Comparison of ENCODE assay signal across 13 cellular contexts in genomic region chr11:84019576-84020194, GRCh38.
A peak's percentile ranks its signal among the peaks of the same experiment; 100 is the strongest.
DNase-seq lines count a peak whose midpoint lies in the region; ATAC-seq and TF ChIP-seq lines count a peak whose summit lies in the region.
"Had no signal": no experiment of that assay in that cellular context is flagged by ENCODE, and none has a peak within 500 bp of the region (broad histone marks: within the 10 kb centered on the region; RNA-seq: fewer than 3 reads in every experiment).

No MANE protein-coding gene starts in this region.

- H3K4me1 Mint-ChIP-seq in effector memory CD8-positive, alpha-beta T cell (ENCODE audit: low read depth in 2 of 2) = no peaks in the 10 kb centered on the region

- intact Hi-C loops in testis (cut with DNase I; ENCODE audit: low total_unique reads) = no loop called here

- no peak for TF ChIP-seq CTCF in astrocyte of the cerebellum (IDR thresholded peaks at IDR 0.05; ENCODE audit: low read depth, low read length, missing control alignments)
- TF ChIP-seq CTCF in testis (IDR thresholded peaks at IDR 0.05) = no peak

- DNase-seq in HK-2 (ENCODE audit: unreplicated experiment) = peak; percentile 1
- peak; percentile 55 for DNase-seq in astrocyte of the cerebellum (ENCODE audit: low read depth)
- peak; percentile 77 for DNase-seq in islet precursor cell
- peak; percentile 65 for DNase-seq in stromal cell of bone marrow (ENCODE audit: low read depth)
- no peak for DNase-seq in effector memory CD8-positive, alpha-beta T cell
- no peak for DNase-seq in testis
- DNase-seq: COR-L47, NCI-H1048, NCI-H510A had no signal

- no peak overlapping the region for H3K4me3 ChIP-seq in astrocyte of the cerebellum (ENCODE audit: low read depth, low read length)
- no peak overlapping the region for H3K4me3 ChIP-seq in testis
- H3K4me3 ChIP-seq: thoracic aorta had no signal

- H3K36me3 ChIP-seq in testis (ENCODE audit: low read depth, missing control alignments) = no peaks in the 10 kb centered on the region
- H3K36me3 ChIP-seq: thoracic aorta had no signal

- H3K9me3 ChIP-seq in testis = no peaks in the 10 kb centered on the region
- H3K9me3 ChIP-seq: thoracic aorta had no signal

- no peaks in the 10 kb centered on the region for H3K27me3 Mint-ChIP-seq in effector memory CD8-positive, alpha-beta T cell

- no peak overlapping the region for H3K4me3 Mint-ChIP-seq in effector memory CD8-positive, alpha-beta T cell
- H3K4me3 Mint-ChIP-seq: mesothelial cell of epicardium had no signal

- TF ChIP-seq POLR2A in testis (IDR thresholded peaks at IDR 0.05) = no peak

- no peak overlapping the region for H3K27ac ChIP-seq in testis
- H3K27ac ChIP-seq: thoracic aorta had no signal

- in situ Hi-C loops in astrocyte of the cerebellum (cut with HindIII; ENCODE audit: low sequenced_read_pairs) = no loop called here

- H3K36me3 Mint-ChIP-seq in effector memory CD8-positive, alpha-beta T cell (ENCODE audit: insufficient read depth) = no peaks in the 10 kb centered on the region
- H3K36me3 Mint-ChIP-seq: mesothelial cell of epicardium had no signal

- WGBS in testis, 2 donors = 72 to 94% methylated on average over 5 of the region's 5 CpGs

- peaks cover 7 to 17% of the 10 kb centered on the region in 2 donors for H3K9me3 Mint-ChIP-seq in effector memory CD8-positive, alpha-beta T cell

- H3K27ac Mint-ChIP-seq in effector memory CD8-positive, alpha-beta T cell = no peak overlapping the region
- H3K27ac Mint-ChIP-seq: mesothelial cell of epicardium had no signal

- H3K4me1 ChIP-seq in testis = no peaks in the 10 kb centered on the region

- no peak for ATAC-seq in effector memory CD8-positive, alpha-beta T cell (replicated peaks)
- ATAC-seq in HG03469 (IDR thresholded peaks at IDR 0.05; ENCODE audit: unreplicated experiment) (no peak), HG03460 (IDR thresholded peaks at IDR 0.05; ENCODE audit: unreplicated experiment) (no peak)

- H3K27me3 ChIP-seq in testis = no peaks in the 10 kb centered on the region

Comparison
In these comparisons a context has a peak if more than half of its experiments do, and no peak if none do; other contexts are left out.
1. DNase-seq: peak in HK-2 (single experiment), astrocyte of the cerebellum (single experiment), islet precursor cell (single experiment) and stromal cell of bone marrow (single experiment); none in effector memory CD8-positive, alpha-beta T cell (0 of 3) and testis (single experiment).